ENCODE assay signal across 16 cellular contexts in genomic region chr5:59257488-59258400, GRCh38.
"Had no signal": no experiment of that assay in that cellular context is flagged by ENCODE, and none has a peak within 500 bp of the region (broad histone marks: within the 10 kb centered on the region; RNA-seq: fewer than 3 reads in every experiment).

No MANE protein-coding gene starts in this region.

- H3K4me1 Mint-ChIP-seq: activated CD8-positive, alpha-beta memory T cell treated with anti-CD3 and anti-CD28 coated beads, Interleukin-2, amount 10 ng/mL, durations not matched to agents 7 days and 5 days; central memory CD8-positive, alpha-beta T cell had no signal

- H3K4me3 Mint-ChIP-seq: activated CD8-positive, alpha-beta memory T cell treated with anti-CD3 and anti-CD28 coated beads, Interleukin-2, amount 10 ng/mL, durations not matched to agents 7 days and 5 days; activated T-cell treated with anti-CD3 and anti-CD28 coated beads, Interleukin-2, amount 50 U/mL, for 24 hours; central memory CD8-positive, alpha-beta T cell; naive B cell; T-helper 17 cell had no signal

- H3K9me3 Mint-ChIP-seq: activated naive CD4-positive, alpha-beta T cell treated with anti-CD3 and anti-CD28 coated beads, Interleukin-2, amount 50 U/mL, for 72 hours; activated T-cell treated with anti-CD3 and anti-CD28 coated beads, Interleukin-2, amount 50 U/mL, for 24 hours; central memory CD8-positive, alpha-beta T cell had no signal

- ATAC-seq: activated CD4-positive, CD25-positive, alpha-beta regulatory T cell treated with anti-CD3 and anti-CD28 coated beads, Interleukin-2, amount 50 U/mL, for 24 hours; activated CD8-positive, alpha-beta memory T cell treated with anti-CD3 and anti-CD28 coated beads, Interleukin-2, amount 10 ng/mL, durations not matched to agents 7 days and 5 days; activated naive CD4-positive, alpha-beta T cell treated with anti-CD3 and anti-CD28 coated beads, Interleukin-2, amount 50 U/mL, for 72 hours; body of pancreas; left ventricle myocardium superior; T-helper 17 cell had no signal

- H3K27me3 Mint-ChIP-seq: naive B cell had no signal

- H3K27ac ChIP-seq: body of pancreas, thyroid gland had no signal

- DNase-seq: activated CD4-positive, alpha-beta T cell treated with anti-CD3 and anti-CD28 coated beads, Interleukin-2, amount 50 U/mL, for 4 hours; activated CD8-positive, alpha-beta memory T cell treated with anti-CD3 and anti-CD28 coated beads, Interleukin-2, amount 10 ng/mL, durations not matched to agents 7 days and 5 days; activated effector memory CD4-positive, alpha-beta T cell treated with Interleukin-2 at 50 U/mL for 16 hours; activated T-cell treated with anti-CD3 and anti-CD28 coated beads, Interleukin-2, amount 50 U/mL, for 24 hours; amniotic stem cell; body of pancreas; glutamatergic neuron; islet precursor cell; left ventricle myocardium superior; mesenchymal stem cell; naive B cell; T-helper 17 cell; thyroid gland had no signal

- H3K27me3 ChIP-seq: body of pancreas, thyroid gland had no signal

- H3K4me3 ChIP-seq: body of pancreas, thyroid gland had no signal

- H3K9me3 ChIP-seq: body of pancreas, thyroid gland had no signal

- H3K36me3 Mint-ChIP-seq: activated CD8-positive, alpha-beta memory T cell treated with anti-CD3 and anti-CD28 coated beads, Interleukin-2, amount 10 ng/mL, durations not matched to agents 7 days and 5 days; activated naive CD4-positive, alpha-beta T cell treated with anti-CD3 and anti-CD28 coated beads, Interleukin-2, amount 50 U/mL, for 72 hours; naive B cell had no signal

- H3K27ac Mint-ChIP-seq: activated CD8-positive, alpha-beta memory T cell treated with anti-CD3 and anti-CD28 coated beads, Interleukin-2, amount 10 ng/mL, durations not matched to agents 7 days and 5 days; activated naive CD4-positive, alpha-beta T cell treated with anti-CD3 and anti-CD28 coated beads, Interleukin-2, amount 50 U/mL, for 72 hours; activated T-cell treated with anti-CD3 and anti-CD28 coated beads, Interleukin-2, amount 50 U/mL, for 24 hours; T-helper 17 cell had no signal

- H3K36me3 ChIP-seq: thyroid gland had no signal
